ENCODE assay signal across 2 cellular contexts in genomic region chr2:189082576-189082975, GRCh38.
TF ChIP-seq lines count a peak whose summit lies in the region.

No MANE protein-coding gene starts in this region.

TF ChIP-seq in IMR-90, 13 proteins besides CTCF, POLR2A, EP300 and RAD21:
- TF ChIP-seq MAZ (IDR thresholded peaks at IDR 0.05; ENCODE audit: borderline replicate concordance, low read depth, low read length) (0 out of 2 replicates have a peak, but pooled peaks have one; percentile 28), MAFK (IDR thresholded peaks at IDR 0.05; ENCODE audit: low read depth, low read length) (peak; percentile 0; the same call in 1 of the 2 replicates), USF2 (IDR thresholded peaks at IDR 0.05; ENCODE audit: low read depth, low read length) (no peak), FOS (IDR thresholded peaks at IDR 0.05; ENCODE audit: low read depth, low read length) (no peak), RFX5 (IDR thresholded peaks at IDR 0.05; ENCODE audit: low read depth, low read length) (no peak), CEBPB (IDR thresholded peaks at IDR 0.05; ENCODE audit: low read depth, low read length) (peak; percentile 14; the same call in 1 of the 2 replicates), NFE2L2 (IDR thresholded peaks at IDR 0.05; ENCODE audit: low read depth, low read length) (no peak), ELK1 (IDR thresholded peaks at IDR 0.05; ENCODE audit: borderline replicate concordance, low read depth, low read length) (no peak), MXI1 (IDR thresholded peaks at IDR 0.05; ENCODE audit: borderline replicate concordance, low read depth, low read length) (peak; percentile 35; the same call in 1 of the 2 replicates), SMC3 (IDR thresholded peaks at IDR 0.05; ENCODE audit: low read depth, low read length) (no peak)

TF ChIP-seq in WTC11, 78 proteins besides CTCF, POLR2A, EP300 and RAD21:
- TF ChIP-seq ZNF396 (CRISPR knock-in tag; IDR thresholded peaks at IDR 0.05; ENCODE audit: borderline replicate concordance) (no peak), ZNF532 (CRISPR knock-in tag; IDR thresholded peaks at IDR 0.05; ENCODE audit: borderline replicate concordance) (no peak), FOXK1 (CRISPR knock-in tag; IDR thresholded peaks at IDR 0.05) (no peak), TEAD1 (CRISPR knock-in tag; IDR thresholded peaks at IDR 0.05) (no peak), ARID4B (CRISPR knock-in tag; IDR thresholded peaks at IDR 0.05; ENCODE audit: borderline replicate concordance) (no peak), FOXJ3 (CRISPR knock-in tag; IDR thresholded peaks at IDR 0.05; ENCODE audit: borderline replicate concordance) (no peak), EMX1 (CRISPR knock-in tag; IDR thresholded peaks at IDR 0.05) (no peak), GABPB1 (CRISPR knock-in tag; IDR thresholded peaks at IDR 0.05) (no peak), E2F1 (CRISPR knock-in tag; IDR thresholded peaks at IDR 0.05) (no peak), NR3C1 (CRISPR knock-in tag; conservative IDR thresholded peaks at IDR 0.05; ENCODE audit: low read depth) (no peak)
